Comparison of ENCODE assay signal across 15 cellular contexts in genomic region chr16:85529489-85530369, GRCh38.
DNase-seq lines count a peak whose midpoint lies in the region; ATAC-seq and TF ChIP-seq lines count a peak whose summit lies in the region.
"Had no signal": no experiment of that assay in that cellular context is flagged by ENCODE, and none has a peak within 500 bp of the region (broad histone marks: within the 10 kb centered on the region; RNA-seq: fewer than 3 reads in every experiment).

No MANE protein-coding gene starts in this region.

- in situ Hi-C loops in brain microvascular endothelial cell (cut with HindIII; ENCODE audit: low pct_ligation_motif_present, low sequenced_read_pairs), result no loop called here

- H3K27ac ChIP-seq in HL-60 (replicated peaks) (peak overlapping the region; percentile 75), brain microvascular endothelial cell (no peak overlapping the region), lower lobe of right lung (peak overlapping the region; percentile 39), osteoblast (ENCODE audit: low read depth, low read length) (no peak overlapping the region)

- no peaks in the 10 kb centered on the region for H3K79me2 ChIP-seq in osteoblast (ENCODE audit: insufficient read depth, low read length)

- H3K4me2 ChIP-seq in osteoblast (ENCODE audit: insufficient read depth, low read length), result no peak overlapping the region

- intact Hi-C loops in lower lobe of right lung (cut with DNase I), result no loop called here

- H3K36me3 ChIP-seq in BJ (ENCODE audit: control insufficient read depth, insufficient read depth, low read length) (no peaks in the 10 kb centered on the region; the same call in 1 of the 2 replicates), brain microvascular endothelial cell (replicated peaks) (no peaks in the 10 kb centered on the region), lower lobe of right lung (no peaks in the 10 kb centered on the region), osteoblast (ENCODE audit: insufficient read depth, low read length) (no peaks in the 10 kb centered on the region)

- H4K20me1 ChIP-seq in osteoblast (ENCODE audit: insufficient read depth, low read length), result peaks cover 11% of the 10 kb centered on the region

- CTCF ChIA-PET in BJ (lab: Yijun Ruan, JAX), result interaction anchor here (0.5 to 1.7 kb wide), 11 partner anchors 9 to 1906 kb away, joined by 3 to 6 read pairs (median 4); no protein-coding TSS in a partner anchor

- no peak overlapping the region for H2AFZ ChIP-seq in osteoblast (ENCODE audit: low read length)

- H3K9me3 ChIP-seq in lower lobe of right lung, result no peaks in the 10 kb centered on the region
- no peaks in the 10 kb centered on the region for H3K9me3 ChIP-seq in osteoblast (ENCODE audit: low read depth, low read length)

- DNase-seq in BJ (ENCODE audit: low read depth) (no peak), HL-60 (ENCODE audit: low read depth in 1 of 2, low spot score in 1 of 2) (no peak), brain microvascular endothelial cell (no peak), lower lobe of right lung (no peak), NCI-H1105 (lab: John Stamatoyannopoulos, UW) (no peak), osteoblast (ENCODE audit: insufficient read length, low spot score, missing footprints) (no peak), iPS-NIHi7 (ENCODE audit: extremely low spot score) (no peak)
- DNase-seq: activated effector memory CD4-positive, alpha-beta T cell treated with anti-CD3 and anti-CD28 coated beads, Interleukin-2, amount 50 U/mL, for 16 hours; cerebellar nuclear complex; head of caudate nucleus; KBM-7; NCI-H2081; SIG-M5; stimulated activated naive CD4-positive, alpha-beta T cell had no signal

- H3K4me3 ChIP-seq in BJ (ENCODE audit: low read depth, low read length) (no peak overlapping the region), HL-60 (replicated peaks; ENCODE audit: insufficient read depth, low read length) (no peak overlapping the region), brain microvascular endothelial cell (ENCODE audit: low read depth, low read length) (no peak overlapping the region), lower lobe of right lung (no peak overlapping the region), osteoblast (ENCODE audit: insufficient read depth, low read length) (no peak overlapping the region)

- TF ChIP-seq CTCF in BJ (IDR thresholded peaks at IDR 0.05; ENCODE audit: insufficient read depth, low read depth, low read length) (0 out of 2 replicates have a peak, but pooled peaks have one; percentile 5), HL-60 (IDR thresholded peaks at IDR 0.05; ENCODE audit: insufficient read depth, low read length) (no peak), brain microvascular endothelial cell (IDR thresholded peaks at IDR 0.05; ENCODE audit: low read depth, low read length, missing control alignments) (peak; percentile 22), lower lobe of right lung (IDR thresholded peaks at IDR 0.05) (no peak), osteoblast (IDR thresholded peaks at IDR 0.05; ENCODE audit: extremely low read depth, low read depth, low read length) (no peak)

- POLR2A ChIA-PET in BJ (lab: Charles Lee), result no interaction called here

- H3K27me3 ChIP-seq in BJ (ENCODE audit: control insufficient read depth, insufficient read depth, low read length), result no peaks in the 10 kb centered on the region
- no peaks in the 10 kb centered on the region for H3K27me3 ChIP-seq in HL-60 (ENCODE audit: insufficient read depth, poor library complexity, severe bottlenecking)
- H3K27me3 ChIP-seq in brain microvascular endothelial cell (replicated peaks), result no peaks in the 10 kb centered on the region
- no peaks in the 10 kb centered on the region for H3K27me3 ChIP-seq in lower lobe of right lung (ENCODE audit: low read depth)
- H3K27me3 ChIP-seq in osteoblast (ENCODE audit: insufficient read depth, low read length), result no peaks in the 10 kb centered on the region

- H3K4me1 ChIP-seq in lower lobe of right lung, result peaks cover 26% of the 10 kb centered on the region
- H3K4me1 ChIP-seq in osteoblast (ENCODE audit: insufficient read depth, low read length), result peaks cover 10% of the 10 kb centered on the region

- ATAC-seq in lower lobe of right lung (no peak), GM19395 (IDR thresholded peaks at IDR 0.05; ENCODE audit: unreplicated experiment) (no peak)

Comparison
In these comparisons a context has a peak if more than half of its experiments do, and no peak if none do; other contexts are left out.
1. CTCF ChIP-seq: peak in BJ (single experiment) and brain microvascular endothelial cell (single experiment); none in HL-60 (single experiment), lower lobe of right lung (single experiment) and osteoblast (single experiment).
2. H3K27ac ChIP-seq: peak in HL-60 (single experiment) and lower lobe of right lung (single experiment); none in brain microvascular endothelial cell (single experiment) and osteoblast (single experiment).